In the genomic region with DNA sequence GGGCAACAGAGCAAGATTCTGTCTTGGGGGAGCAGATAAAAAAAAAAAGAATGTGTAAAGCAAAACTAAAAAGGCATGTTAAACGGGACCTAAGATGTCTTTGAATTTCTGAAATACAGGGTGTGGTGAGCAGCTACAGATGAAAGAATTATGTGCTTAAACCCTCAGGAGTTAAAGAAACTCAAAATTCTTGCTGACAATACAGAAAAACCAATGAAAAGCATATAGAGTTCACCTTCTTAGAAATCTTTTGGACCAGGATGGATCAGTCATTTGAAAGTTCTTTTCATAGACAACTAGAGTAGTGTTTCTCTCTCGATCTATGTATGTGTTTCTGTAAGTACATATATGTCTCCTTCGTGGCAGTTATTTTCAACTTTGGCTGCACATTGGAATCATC, we compare ENCODE assay signal across 2 cellular contexts.
TF ChIP-seq lines count a peak whose summit lies in the region.

No MANE protein-coding gene starts in this region.

TF ChIP-seq in A549, 52 proteins besides CTCF, POLR2A, EP300 and RAD21:
- TF ChIP-seq MAFK (IDR thresholded peaks at IDR 0.05; ENCODE audit: partially characterized antibody) (peak; percentile 49), ZSCAN20 (CRISPR knock-in tag; IDR thresholded peaks at IDR 0.05) (no peak)
TF ChIP-seq in A549: peak in this region for 1.

TF ChIP-seq in K562, 482 proteins besides CTCF, POLR2A, EP300 and RAD21:
- TF ChIP-seq, protein P1, sequence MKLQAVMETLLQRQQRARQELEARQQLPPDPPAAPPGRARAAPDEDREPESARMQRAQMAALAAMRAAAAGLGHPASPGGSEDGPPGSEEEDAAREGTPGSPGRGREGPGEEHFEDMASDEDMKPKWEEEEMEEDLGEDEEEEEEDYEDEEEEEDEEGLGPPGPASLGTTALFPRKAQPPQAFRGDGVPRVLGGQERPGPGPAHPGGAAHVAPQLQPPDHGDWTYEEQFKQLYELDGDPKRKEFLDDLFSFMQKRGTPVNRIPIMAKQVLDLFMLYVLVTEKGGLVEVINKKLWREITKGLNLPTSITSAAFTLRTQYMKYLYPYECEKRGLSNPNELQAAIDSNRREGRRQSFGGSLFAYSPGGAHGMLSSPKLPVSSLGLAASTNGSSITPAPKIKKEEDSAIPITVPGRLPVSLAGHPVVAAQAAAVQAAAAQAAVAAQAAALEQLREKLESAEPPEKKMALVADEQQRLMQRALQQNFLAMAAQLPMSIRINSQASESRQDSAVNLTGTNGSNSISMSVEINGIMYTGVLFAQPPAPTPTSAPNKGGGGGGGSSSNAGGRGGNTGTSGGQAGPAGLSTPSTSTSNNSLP (IDR thresholded peaks at IDR 0.05; ENCODE audit: borderline replicate concordance, low read depth, low read length), result no peak
- TF ChIP-seq, protein P2, sequence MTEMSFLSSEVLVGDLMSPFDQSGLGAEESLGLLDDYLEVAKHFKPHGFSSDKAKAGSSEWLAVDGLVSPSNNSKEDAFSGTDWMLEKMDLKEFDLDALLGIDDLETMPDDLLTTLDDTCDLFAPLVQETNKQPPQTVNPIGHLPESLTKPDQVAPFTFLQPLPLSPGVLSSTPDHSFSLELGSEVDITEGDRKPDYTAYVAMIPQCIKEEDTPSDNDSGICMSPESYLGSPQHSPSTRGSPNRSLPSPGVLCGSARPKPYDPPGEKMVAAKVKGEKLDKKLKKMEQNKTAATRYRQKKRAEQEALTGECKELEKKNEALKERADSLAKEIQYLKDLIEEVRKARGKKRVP (CRISPR knock-in tag; IDR thresholded peaks at IDR 0.05), result no peak
- TF ChIP-seq TGIF2 (CRISPR knock-in tag; IDR thresholded peaks at IDR 0.05) (no peak), C11orf30 (IDR thresholded peaks at IDR 0.05; ENCODE audit: low read depth) (peak; percentile 61; the same call in 1 of the 2 replicates), XRCC5 (IDR thresholded peaks at IDR 0.05; ENCODE audit: low read depth, low read length) (no peak), KAT8 (IDR thresholded peaks at IDR 0.05; ENCODE audit: low read depth) (no peak), ZNF830 (CRISPR knock-in tag; IDR thresholded peaks at IDR 0.05) (no peak), ZNF316 (IDR thresholded peaks at IDR 0.05) (peak; percentile 77), GTF2F1 (IDR thresholded peaks at IDR 0.05; ENCODE audit: low read depth, low read length) (no peak), NONO (IDR thresholded peaks at IDR 0.05; ENCODE audit: low read depth in 2 of 2, low read length in 1 of 2) (no peak), MEF2A (IDR thresholded peaks at IDR 0.05; ENCODE audit: control insufficient read depth, low read depth, low read length) (no peak), NEUROD1 (IDR thresholded peaks at IDR 0.05; ENCODE audit: borderline replicate concordance, low read depth, low read length, partially characterized antibody) (no peak), DPF2 (IDR thresholded peaks at IDR 0.05) (no peak), HNRNPH1 (optimal IDR thresholded peaks at IDR 0.05; ENCODE audit: low read depth, low read length) (no peak), CHCHD3 (CRISPR knock-in tag; IDR thresholded peaks at IDR 0.05) (no peak), ZNF124 (CRISPR knock-in tag; IDR thresholded peaks at IDR 0.05) (no peak), MAFG (tag; conservative IDR thresholded peaks at IDR 0.05) (0 out of 2 replicates have a peak, but pooled peaks have one; percentile 16), ZNF197 (CRISPR knock-in tag; IDR thresholded peaks at IDR 0.05; ENCODE audit: low read depth) (no peak)
- TF ChIP-seq, protein P3, sequence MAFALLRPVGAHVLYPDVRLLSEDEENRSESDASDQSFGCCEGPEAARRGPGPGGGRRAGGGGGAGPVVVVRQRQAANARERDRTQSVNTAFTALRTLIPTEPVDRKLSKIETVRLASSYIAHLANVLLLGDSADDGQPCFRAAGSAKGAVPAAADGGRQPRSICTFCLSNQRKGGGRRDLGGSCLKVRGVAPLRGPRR (CRISPR knock-in tag; IDR thresholded peaks at IDR 0.05), result no peak
- TF ChIP-seq, protein P4, sequence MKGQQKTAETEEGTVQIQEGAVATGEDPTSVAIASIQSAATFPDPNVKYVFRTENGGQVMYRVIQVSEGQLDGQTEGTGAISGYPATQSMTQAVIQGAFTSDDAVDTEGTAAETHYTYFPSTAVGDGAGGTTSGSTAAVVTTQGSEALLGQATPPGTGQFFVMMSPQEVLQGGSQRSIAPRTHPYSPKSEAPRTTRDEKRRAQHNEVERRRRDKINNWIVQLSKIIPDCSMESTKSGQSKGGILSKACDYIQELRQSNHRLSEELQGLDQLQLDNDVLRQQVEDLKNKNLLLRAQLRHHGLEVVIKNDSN (CRISPR knock-in tag; IDR thresholded peaks at IDR 0.05), result no peak
